Comparison of ENCODE assay signal across 13 cellular contexts in genomic region chr2:138395565-138396306, GRCh38.
DNase-seq lines count a peak whose midpoint lies in the region; ATAC-seq and TF ChIP-seq lines count a peak whose summit lies in the region.
"Had no signal": no experiment of that assay in that cellular context is flagged by ENCODE, and none has a peak within 500 bp of the region (broad histone marks: within the 10 kb centered on the region; RNA-seq: fewer than 3 reads in every experiment).

No MANE protein-coding gene starts in this region.

- no peak for TF ChIP-seq RAD21 in Ishikawa (IDR thresholded peaks at IDR 0.05; ENCODE audit: low read depth)

- H3K4me1 Mint-ChIP-seq in Calu3 (ENCODE audit: low read depth, unreplicated experiment), result peaks cover 37% of the 10 kb centered on the region

- H3K9ac ChIP-seq in mammary epithelial cell (ENCODE audit: insufficient read depth, low read length), result no peak overlapping the region

- no peak for DNase-seq in Calu3
- DNase-seq in mammary epithelial cell, result peak; percentile 90
- peak; percentile 85 to 87 for DNase-seq in lower leg skin (ENCODE audit: low spot score in 2 of 2)
- DNase-seq in Kasumi-1 (lab: John Stamatoyannopoulos, UW), result no peak
- no peak for DNase-seq in CD1c-positive myeloid dendritic cell (ENCODE audit: extremely low spot score)
- DNase-seq in stimulated activated CD4-positive, alpha-beta T cell treated with anti-CD3 and anti-CD28 coated beads, Interleukin-12 subunit alpha, Interleukin-12 subunit beta, amount 100 ng/mL, for 4 hours, result no peak
- DNase-seq: central memory CD4-positive, alpha-beta T cell; DMS53; hippocampal formation; NCI-H2081 treated with DMSO at 0.1 percent for 48 hours; stimulated activated CD4-positive, alpha-beta T cell treated with anti-CD3 and anti-CD28 coated beads, Interleukin-1b, Interleukin-23, amount 100 ng/mL, for 48 hours had no signal

- dilution Hi-C loops in mammary epithelial cell (cut with HindIII; ENCODE audit: low sequenced_read_pairs), result no loop called here

- no peak for TF ChIP-seq POLR2A in lower leg skin (IDR thresholded peaks at IDR 0.05)

- H3K4me3 Mint-ChIP-seq in Calu3 (ENCODE audit: low read depth, unreplicated experiment), result no peak overlapping the region

- ATAC-seq in GM21825 (IDR thresholded peaks at IDR 0.05; ENCODE audit: unreplicated experiment), result no peak

- CTCF ChIA-PET in Calu3 (lab: Charles Lee), result interaction anchor here (0.6 kb wide), 1 partner anchor 192 kb away, joined by 14 read pairs; no protein-coding TSS in a partner anchor
- CTCF ChIA-PET in mammary epithelial cell (lab: Charles Lee; ENCODE audit: low non-redundant PET), result interaction anchor here (0.6 kb wide), 1 partner anchor 425 kb away, joined by 4 read pairs; no protein-coding TSS in a partner anchor

- TF ChIP-seq CTCF in Calu3 (IDR thresholded peaks at IDR 0.05; ENCODE audit: unreplicated experiment) (no peak), mammary epithelial cell (conservative IDR thresholded peaks at IDR 0.05 in 1 of 2, IDR thresholded peaks at IDR 0.05 in 1 of 2; ENCODE audit: extremely low read depth in 1 of 2, insufficient read depth in 1 of 2, low read depth in 1 of 2, low read length in 2 of 2) (no peak), lower leg skin (IDR thresholded peaks at IDR 0.05) (no peak)

- in situ Hi-C loops in mammary epithelial cell (cut with MboI; ENCODE audit: low sequenced_read_pairs in 2 of 2), result loop anchor here in 1 of 2 donors (25.0 kb wide), 1 partner anchor 392 kb away; the partner anchor contains the start of gene NXPH2

- WGBS in mammary epithelial cell (ENCODE audit: low coverage, missing lambda C conversion rate), result 50% methylated on average over 2 of the region's 2 CpGs
- WGBS in lower leg skin, 2 donors, result 37 to 48% methylated on average over 2 of the region's 2 CpGs

- no peak for TF ChIP-seq EP300 in Ishikawa (IDR thresholded peaks at IDR 0.05; ENCODE audit: borderline replicate concordance)

- no peaks in the 10 kb centered on the region for H3K27me3 ChIP-seq in mammary epithelial cell (ENCODE audit: insufficient read depth, low read length)

- no peaks in the 10 kb centered on the region for H3K36me3 ChIP-seq in mammary epithelial cell (ENCODE audit: insufficient read depth, low read length)

- intact Hi-C loops in Calu3 (cut with micrococcal nuclease; ENCODE audit: unreplicated experiment) (no loop called here), mammary epithelial cell (cut with micrococcal nuclease) (loop anchor here (2.0 kb wide), 1 partner anchor 25 kb away; no protein-coding TSS in a partner anchor), lower leg skin (cut with DNase I; ENCODE audit: low total_unique reads) (no loop called here)

- peaks cover 23% of the 10 kb centered on the region for H3K4me1 ChIP-seq in mammary epithelial cell (ENCODE audit: insufficient read depth, low read length)

- H3K9me3 Mint-ChIP-seq in Calu3 (ENCODE audit: low read depth, unreplicated experiment), result peaks cover 2% of the 10 kb centered on the region

- no TSS peak for BruUV-seq in Calu3 (replicated peaks; lab: Mats Ljungman, UMichigan)
- no TSS peak for BruUV-seq in mammary epithelial cell (replicated peaks; lab: Mats Ljungman, UMichigan)

- no peaks in the 10 kb centered on the region for H3K27me3 Mint-ChIP-seq in Calu3 (ENCODE audit: unreplicated experiment)

- H3K27ac Mint-ChIP-seq in Calu3 (ENCODE audit: unreplicated experiment), result peak overlapping the region; percentile 71

- peak overlapping the region; percentile 9 for H3K27ac ChIP-seq in mammary epithelial cell (ENCODE audit: insufficient read depth, low read depth, low read length)

- no peaks in the 10 kb centered on the region for H3K36me3 Mint-ChIP-seq in Calu3 (ENCODE audit: insufficient read depth, unreplicated experiment)

- H2AFZ ChIP-seq in mammary epithelial cell (ENCODE audit: low read depth, low read length), result peak overlapping the region; percentile 59

- no peaks in the 10 kb centered on the region for H3K79me2 ChIP-seq in mammary epithelial cell (ENCODE audit: insufficient read depth, low read length)

- no peaks in the 10 kb centered on the region for H4K20me1 ChIP-seq in mammary epithelial cell (ENCODE audit: insufficient read depth, low read length)

- no peaks in the 10 kb centered on the region for H3K9me3 ChIP-seq in mammary epithelial cell (replicated peaks; ENCODE audit: insufficient read depth, low read length)

- peak overlapping the region; percentile 21 for H3K4me2 ChIP-seq in mammary epithelial cell (ENCODE audit: insufficient read depth, low read depth, low read length)

- H3K4me3 ChIP-seq in mammary epithelial cell (replicated peaks in 1 of 3; ENCODE audit: insufficient read depth in 1 of 3, low read depth in 2 of 3, low read length in 3 of 3) (no peak overlapping the region), lower leg skin (ENCODE audit: low read depth, poor library complexity, severe bottlenecking) (no peak overlapping the region)

TF ChIP-seq in Ishikawa, 13 proteins besides CTCF, POLR2A, EP300 and RAD21:
- TF ChIP-seq YY1 (IDR thresholded peaks at IDR 0.05; ENCODE audit: low read depth), result no peak
- TF ChIP-seq ZBTB7A (IDR thresholded peaks at IDR 0.05; ENCODE audit: low read depth), result no peak
- no peak for TF ChIP-seq CREB1 (IDR thresholded peaks at IDR 0.05; ENCODE audit: low read depth)
- TF ChIP-seq CEBPB (IDR thresholded peaks at IDR 0.05), result no peak
- TF ChIP-seq, protein P1, sequence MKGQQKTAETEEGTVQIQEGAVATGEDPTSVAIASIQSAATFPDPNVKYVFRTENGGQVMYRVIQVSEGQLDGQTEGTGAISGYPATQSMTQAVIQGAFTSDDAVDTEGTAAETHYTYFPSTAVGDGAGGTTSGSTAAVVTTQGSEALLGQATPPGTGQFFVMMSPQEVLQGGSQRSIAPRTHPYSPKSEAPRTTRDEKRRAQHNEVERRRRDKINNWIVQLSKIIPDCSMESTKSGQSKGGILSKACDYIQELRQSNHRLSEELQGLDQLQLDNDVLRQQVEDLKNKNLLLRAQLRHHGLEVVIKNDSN (IDR thresholded peaks at IDR 0.05), result peak; percentile 77
TF ChIP-seq in Ishikawa: peak in this region for 1.

Comparison
In these comparisons a context has a peak if more than half of its experiments do, and no peak if none do; other contexts are left out.
1. DNase-seq: peak in mammary epithelial cell (single experiment) and lower leg skin (2 of 2); none in Calu3 (single experiment), Kasumi-1 (0 of 2), CD1c-positive myeloid dendritic cell (single experiment) and stimulated activated CD4-positive, alpha-beta T cell treated with anti-CD3 and anti-CD28 coated beads, Interleukin-12 subunit alpha, Interleukin-12 subunit beta, amount 100 ng/mL, for 4 hours (single experiment).